In the genomic region with DNA sequence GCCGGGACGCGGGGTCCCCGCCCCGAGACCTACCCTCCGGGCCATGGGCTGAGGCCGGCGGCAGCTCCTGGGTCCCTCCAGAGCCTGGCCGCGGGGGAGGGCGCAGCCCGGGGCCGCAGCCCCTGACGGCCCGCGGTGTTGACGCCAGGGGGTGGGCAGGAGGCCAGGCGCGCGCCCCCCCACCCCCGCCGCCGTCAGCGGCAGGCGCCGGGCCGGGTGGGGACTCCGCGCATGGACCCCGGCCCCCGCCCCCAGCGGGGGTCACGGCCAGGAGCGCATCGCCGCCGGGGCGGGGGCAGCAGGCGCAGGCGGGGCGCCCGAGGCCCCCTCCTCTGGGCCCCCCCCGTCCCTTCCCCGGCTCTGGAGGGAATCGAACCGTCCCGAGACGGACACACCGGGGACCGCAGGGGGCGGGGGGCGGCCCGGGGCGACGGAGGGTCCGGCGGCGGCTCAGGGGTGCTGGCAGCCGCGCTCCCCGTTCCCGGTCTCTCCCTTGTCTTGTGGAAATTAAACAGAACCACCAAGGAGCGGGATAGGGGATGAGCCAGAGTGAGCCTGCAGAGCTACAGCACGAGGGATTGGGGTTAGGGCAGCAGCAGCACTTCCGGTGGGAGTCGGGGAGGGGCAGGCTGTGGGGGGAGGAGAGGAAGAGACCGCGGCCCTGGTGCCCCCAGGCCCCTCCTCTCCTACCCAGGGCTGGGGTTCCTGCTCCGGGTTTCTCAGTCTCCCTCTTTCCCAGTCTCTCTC, we compare ENCODE assay signal across 9 cellular contexts. TPM values are rescaled to one million over a fixed set of nuclear protein-coding genes. Genes with fewer than 3 reads are reported as not detected.
DNase-seq lines count a peak whose midpoint lies in the region; ATAC-seq and TF ChIP-seq lines count a peak whose summit lies in the region.
"Had no signal": no experiment of that assay in that cellular context is flagged by ENCODE, and none has a peak within 500 bp of the region (broad histone marks: within the 10 kb centered on the region; RNA-seq: fewer than 3 reads in every experiment).

A gene (minus strand): TSS at position 491 of the 747 bp plus-strand sequence. CDS start 446 bp downstream, at position 45.

- peaks cover 2% of the 10 kb centered on the region for H3K36me3 Mint-ChIP-seq in glutamatergic neuron (ENCODE audit: unreplicated experiment)

- no peak for ATAC-seq in gastrocnemius medialis

- H3K4me1 Mint-ChIP-seq in glutamatergic neuron (ENCODE audit: low read depth, unreplicated experiment): peaks cover 35% of the 10 kb centered on the region

- in situ Hi-C loops in gastrocnemius medialis (cut with MboI; ENCODE audit: low sequenced_read_pairs in 4 of 4): no loop called here

- DNase-seq in EL: peak; percentile 24
- peak in 1 of 2 experiments; percentile 27 for DNase-seq in SJCRH30
- peak; percentile 42 for DNase-seq in glutamatergic neuron
- DNase-seq in gastrocnemius medialis: no peak
- no peak for DNase-seq in caudate nucleus (lab: John Stamatoyannopoulos, UW)
- no peak for DNase-seq in AML-193 (lab: John Stamatoyannopoulos, UW)
- DNase-seq in HK-2 (ENCODE audit: unreplicated experiment): no peak
- DNase-seq in activated CD4-positive, CD25-positive, alpha-beta regulatory T cell treated with anti-CD3 and anti-CD28 coated beads, Interleukin-2, amount 50 U/mL, for 72 hours: no peak
- DNase-seq: NCI-H524 treated with DMSO at 0.1 percent for 48 hours had no signal

- TF ChIP-seq CTCF in glutamatergic neuron (IDR thresholded peaks at IDR 0.05; ENCODE audit: partially characterized antibody, unreplicated experiment) (no peak), gastrocnemius medialis (IDR thresholded peaks at IDR 0.05 in 4 of 5, conservative IDR thresholded peaks at IDR 0.05 in 1 of 5) (no peak)

- H3K9me3 ChIP-seq in SJCRH30 (replicated peaks) (no peaks in the 10 kb centered on the region), gastrocnemius medialis (no peaks in the 10 kb centered on the region)

- no peak for TF ChIP-seq POLR2A in gastrocnemius medialis (IDR thresholded peaks at IDR 0.05)

- H3K4me3 ChIP-seq in SJCRH30 (peak within 1 kb of the TSS; percentile 64), gastrocnemius medialis (peak within 1 kb of the TSS; percentile 25 to 38 (median 36))

- H3K4me3 Mint-ChIP-seq in glutamatergic neuron (ENCODE audit: unreplicated experiment): peak within 1 kb of the TSS; percentile 99

- no peaks in the 10 kb centered on the region for H3K36me3 ChIP-seq in SJCRH30
- H3K36me3 ChIP-seq in gastrocnemius medialis: no peaks in the 10 kb centered on the region

- H3K27ac ChIP-seq in SJCRH30: no peak within 1 kb of the TSS
- H3K27ac ChIP-seq in gastrocnemius medialis: no peak within 1 kb of the TSS
- H3K27ac ChIP-seq in caudate nucleus (ENCODE audit: low read depth, low read length): no peak within 1 kb of the TSS

- intact Hi-C loops in gastrocnemius medialis (cut with DNase I; ENCODE audit: low total_unique reads): no loop called here

- peaks cover 23% of the 10 kb centered on the region; the same call in 1 of the 2 replicates for H3K4me1 ChIP-seq in SJCRH30
- peaks cover 0 to 10% of the 10 kb centered on the region in 2 donors for H3K4me1 ChIP-seq in gastrocnemius medialis

- H3K9me3 Mint-ChIP-seq in glutamatergic neuron (ENCODE audit: unreplicated experiment): peaks cover 29% of the 10 kb centered on the region

- peak within 1 kb of the TSS; percentile 84 for H3K27ac Mint-ChIP-seq in glutamatergic neuron (ENCODE audit: unreplicated experiment)

- peaks cover 24% of the 10 kb centered on the region for H3K27me3 ChIP-seq in SJCRH30
- peaks cover 72 to 91% (median 84%) of the 10 kb centered on the region in 3 donors for H3K27me3 ChIP-seq in gastrocnemius medialis

- peaks cover 39% of the 10 kb centered on the region for H3K27me3 Mint-ChIP-seq in glutamatergic neuron (ENCODE audit: unreplicated experiment)

RNA-seq across cellular contexts. Expression of the gene that starts here (rescaled TPM):
- total RNA-seq in SJCRH30 (2014; rRNA removed; shearing (Covaris generic)): 15.9 and 16.2 TPM in 2 replicates
- total RNA-seq in glutamatergic neuron (ENCODE audit: unreplicated experiment): 255 TPM
- 1 to 10 TPM in 3 of 4 donors, under 1 TPM in 1; 0.24 to 5.4 (median 2.2) TPM for total RNA-seq in gastrocnemius medialis

Comparison
In these comparisons a context has a peak if more than half of its experiments do, and no peak if none do; other contexts are left out.
1. RNA of the gene that starts here (total RNA-seq): 255 TPM in glutamatergic neuron (single experiment); 15.9 to 16.2 TPM in SJCRH30 and 0.24 to 5.4 TPM in gastrocnemius medialis; every median in the first group is over 10 times any median in the second.
2. DNase-seq: peak in EL (single experiment) and glutamatergic neuron (single experiment); none in gastrocnemius medialis (0 of 2), caudate nucleus (0 of 61), AML-193 (0 of 2), HK-2 (single experiment) and activated CD4-positive, CD25-positive, alpha-beta regulatory T cell treated with anti-CD3 and anti-CD28 coated beads, Interleukin-2, amount 50 U/mL, for 72 hours (single experiment).